Comparison of ENCODE assay signal across 8 cellular contexts in genomic region chr19:13155472-13156284, GRCh38. TPM values are rescaled to one million over a fixed set of nuclear protein-coding genes. Genes with fewer than 3 reads are reported as not detected.
DNase-seq lines count a peak whose midpoint lies in the region; ATAC-seq and TF ChIP-seq lines count a peak whose summit lies in the region.

No MANE protein-coding gene starts in this region.

- intact Hi-C loops in heart right ventricle (cut with DNase I) (loop anchor here in 4 of 10 donors (1.0 to 10.0 kb wide), 4 partner anchors 9 to 689 kb away; partner anchors contain the start of gene JUNB (in 1 of the 4)), psoas muscle (cut with DNase I) (no loop called here)

- H3K4me2 ChIP-seq in DND-41 (ENCODE audit: insufficient read depth, low read length) = peak overlapping the region; percentile 100

- DNase-seq in DND-41 (peak; percentile 89), SKM-1 treated with dmso at 0.1 percent for 144 hours (lab: John Stamatoyannopoulos, UW; ENCODE audit: unreplicated experiment) (peak; percentile 58), heart right ventricle (peak; percentile 86 to 91), psoas muscle (peak; percentile 85 to 88), inferior parietal cortex (ENCODE audit: extremely low spot score) (no peak)

- peak overlapping the region; percentile 51 for H3K27ac ChIP-seq in DND-41 (ENCODE audit: low read length)
- H3K27ac ChIP-seq in HUES6 (ENCODE audit: low read depth, low read length) = peak overlapping the region; percentile 94
- peak overlapping the region; percentile 36 for H3K27ac ChIP-seq in adipose tissue (ENCODE audit: low read depth, low read length)
- H3K27ac ChIP-seq in heart right ventricle = peak overlapping the region; percentile 86 to 100 (median 98)
- peak overlapping the region; percentile 95 for H3K27ac ChIP-seq in psoas muscle

- peaks cover 47% of the 10 kb centered on the region for H3K4me1 ChIP-seq in DND-41 (ENCODE audit: insufficient read depth, low read length)
- H3K4me1 ChIP-seq in HUES6 (ENCODE audit: control insufficient read depth, insufficient read depth, low read length) = peaks cover 5% of the 10 kb centered on the region
- H3K4me1 ChIP-seq in heart right ventricle = peaks cover 0 to 42% (median 25%) of the 10 kb centered on the region in 9 donors
- peaks cover 8% of the 10 kb centered on the region for H3K4me1 ChIP-seq in psoas muscle

- H2AFZ ChIP-seq in DND-41 (ENCODE audit: low read depth, low read length) = no peak overlapping the region; the same call in 1 of the 2 replicates

- TF ChIP-seq CTCF in DND-41 (IDR thresholded peaks at IDR 0.05; ENCODE audit: borderline replicate concordance, extremely low read depth, low read length, poor library complexity, severe bottlenecking) (no peak), heart right ventricle (IDR thresholded peaks at IDR 0.05) (no peak), psoas muscle (IDR thresholded peaks at IDR 0.05) (no peak)

- H3K36me3 ChIP-seq in DND-41 (ENCODE audit: insufficient read depth, low read length) (peaks cover 11% of the 10 kb centered on the region; the same call in 1 of the 2 replicates), HUES6 (ENCODE audit: control insufficient read depth, insufficient read depth, low read length) (peaks cover 9% of the 10 kb centered on the region), heart right ventricle (peaks cover 0 to 11% (median 0%) of the 10 kb centered on the region in 9 donors), psoas muscle (ENCODE audit: insufficient read depth in 1 of 2, low read depth in 1 of 2) (no peaks in the 10 kb centered on the region)

- peaks cover 16% of the 10 kb centered on the region for H3K27me3 ChIP-seq in DND-41 (ENCODE audit: insufficient read depth, low read length, poor library complexity)
- H3K27me3 ChIP-seq in HUES6 (ENCODE audit: control insufficient read depth, insufficient read depth, low read length) = no peaks in the 10 kb centered on the region
- no peaks in the 10 kb centered on the region for H3K27me3 ChIP-seq in heart right ventricle
- no peaks in the 10 kb centered on the region for H3K27me3 ChIP-seq in psoas muscle (ENCODE audit: insufficient read depth in 3 of 3, low read length in 2 of 3)

- ATAC-seq in DND-41 (ENCODE audit: insufficient read depth, low read depth) (peak; percentile 30), heart right ventricle (peak in 7 of 8 donors; percentile 5 to 29 (median 10)), psoas muscle (peak in 1 of 4 donors; percentile 2), GM18520 (IDR thresholded peaks at IDR 0.05; ENCODE audit: unreplicated experiment) (no peak)

- H3K9ac ChIP-seq in DND-41 (ENCODE audit: low read depth, low read length) = peak overlapping the region; percentile 87
- H3K9ac ChIP-seq in HUES6 (ENCODE audit: low read length) = peak overlapping the region; percentile 99

- peaks cover 27% of the 10 kb centered on the region for H4K20me1 ChIP-seq in DND-41 (ENCODE audit: insufficient read depth, low read length)

- H3K9me3 ChIP-seq in DND-41 (ENCODE audit: insufficient read depth, low read length, severe bottlenecking) (no peaks in the 10 kb centered on the region), HUES6 (ENCODE audit: control insufficient read depth, insufficient read depth, low read depth, low read length) (no peaks in the 10 kb centered on the region), heart right ventricle (no peaks in the 10 kb centered on the region), psoas muscle (no peaks in the 10 kb centered on the region)

- H3K79me2 ChIP-seq in DND-41 (ENCODE audit: insufficient read depth, low read length) = peaks cover 21% of the 10 kb centered on the region

- H3K4me3 ChIP-seq in DND-41 (ENCODE audit: low read depth in 1 of 2, low read length in 2 of 2) (peak overlapping the region in 1 of 2 experiments; percentile 88; a peak in 3 of 4 replicates), HUES6 (ENCODE audit: low read depth, low read length) (peak overlapping the region; percentile 79), heart right ventricle (peak overlapping the region; percentile 64 to 100 (median 88)), psoas muscle (peak overlapping the region; percentile 76)

- 2 to 5% (median 3%) methylated on average over 51 to 55 of the region's 55 CpGs for WGBS in adipose tissue, 3 donors
- WGBS in heart right ventricle, 2 donors = 11 to 18% methylated on average over 51 to 55 of the region's 55 CpGs
- WGBS in psoas muscle, 3 donors = 25 to 33% (median 27%) methylated on average over 49 to 55 of the region's 55 CpGs

RNA-seq across cellular contexts. Expression of gene IER2, which starts 5.5 kb away (rescaled TPM):
- polyA plus RNA-seq in adipose tissue (100 to 1,000 TPM in 2 of 3 donors, 10 to 100 TPM in 1; 65.5 to 532 (median 190) TPM), heart right ventricle (10 to 100 TPM; 29.5 to 42.8 TPM), psoas muscle (10 to 100 TPM; 12.9 to 62.7 (median 18.2) TPM)
- total RNA-seq in heart right ventricle (10 to 100 TPM; 19.2 to 54.6 (median 36.0) TPM), psoas muscle (10 to 100 TPM; 16.8 to 31.2 (median 29.9) TPM)

RNA-seq across cellular contexts. Expression of gene STX10, which starts 5.5 kb away (rescaled TPM):
- polyA plus RNA-seq in adipose tissue (10 to 100 TPM; 34.5 to 69.2 (median 63.1) TPM), heart right ventricle (10 to 100 TPM; 60.5 to 69.9 TPM), psoas muscle (10 to 100 TPM; 34.5 to 63.3 (median 43.6) TPM)
- total RNA-seq in heart right ventricle (10 to 100 TPM; 18.7 to 50.4 (median 25.4) TPM), psoas muscle (10 to 100 TPM; 18.5 to 20.4 (median 19.3) TPM)

RNA-seq across cellular contexts. Expression of gene NACC1, which starts 37.6 kb away (rescaled TPM):
- polyA plus RNA-seq in adipose tissue = 10 to 100 TPM in 2 of 3 donors, 1 to 10 TPM in 1; 7.9 to 21.0 (median 16.1) TPM
- 10 to 100 TPM; 31.1 to 58.0 (median 35.1) TPM for total RNA-seq in heart right ventricle
- polyA plus RNA-seq in heart right ventricle = 10 to 100 TPM; 23.9 to 25.0 TPM
- 10 to 100 TPM; 32.1 to 48.9 (median 37.9) TPM for total RNA-seq in psoas muscle
- polyA plus RNA-seq in psoas muscle = 10 to 100 TPM; 11.9 to 63.4 (median 45.8) TPM

RNA-seq across cellular contexts. Expression of gene TRMT1, which starts 39.1 kb away (rescaled TPM):
- polyA plus RNA-seq in adipose tissue = 10 to 100 TPM; 25.0 to 38.9 (median 36.7) TPM
- total RNA-seq in heart right ventricle = 10 to 100 TPM; 10.5 to 22.4 (median 14.2) TPM
- 10 to 100 TPM; 33.1 to 54.0 TPM for polyA plus RNA-seq in heart right ventricle
- 10 to 100 TPM; 31.6 to 45.3 (median 35.1) TPM for total RNA-seq in psoas muscle
- polyA plus RNA-seq in psoas muscle = 10 to 100 TPM; 42.3 to 87.1 (median 45.4) TPM

RNA-seq across cellular contexts. Expression of gene LYL1, which starts 53.0 kb away (rescaled TPM):
- 10 to 100 TPM in 1 of 3 donors, 1 to 10 TPM in 2; 1.9 to 10.3 (median 7.9) TPM for polyA plus RNA-seq in adipose tissue
- 1 to 10 TPM; 3.4 to 9.9 (median 6.1) TPM for total RNA-seq in heart right ventricle
- polyA plus RNA-seq in heart right ventricle = 10 to 100 TPM; 11.5 to 13.0 TPM
- 1 to 10 TPM; 2.1 to 4.6 (median 3.2) TPM for total RNA-seq in psoas muscle
- 1 to 10 TPM; 1.1 to 3.4 (median 1.1) TPM for polyA plus RNA-seq in psoas muscle

Comparison
In these comparisons a context has a peak if more than half of its experiments do, and no peak if none do; other contexts are left out.
1. H3K27ac ChIP-seq: peak in every context shown above with its lines; median percentile 98 in heart right ventricle; 95 in psoas muscle; 94 in HUES6; 51 in DND-41; 36 in adipose tissue.